ENCODE assay signal across 1 cellular context in the genomic region with DNA sequence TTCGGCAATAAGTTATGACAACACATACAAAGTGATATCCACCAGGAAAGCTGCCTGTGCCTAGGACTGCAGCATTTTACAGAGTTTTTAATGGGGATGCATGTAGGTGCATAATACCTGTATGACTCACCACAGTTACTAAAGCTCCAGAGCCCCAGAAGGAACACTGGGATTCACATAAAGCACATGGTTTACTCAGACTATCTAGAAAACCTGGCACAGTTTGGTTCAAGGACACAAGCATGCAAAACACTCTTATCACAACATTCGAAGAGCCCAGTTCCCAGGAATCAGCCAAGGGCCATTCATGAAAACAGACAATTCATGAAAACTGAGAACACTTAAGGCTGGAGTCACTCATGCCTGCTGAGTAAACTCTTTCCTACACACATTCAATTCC.
TF ChIP-seq lines count a peak whose summit lies in the region.

No MANE protein-coding gene starts in this region.

TF ChIP-seq in GM12878, 131 proteins besides CTCF, POLR2A, EP300 and RAD21 (continued from another document):
- TF ChIP-seq, protein P1, sequence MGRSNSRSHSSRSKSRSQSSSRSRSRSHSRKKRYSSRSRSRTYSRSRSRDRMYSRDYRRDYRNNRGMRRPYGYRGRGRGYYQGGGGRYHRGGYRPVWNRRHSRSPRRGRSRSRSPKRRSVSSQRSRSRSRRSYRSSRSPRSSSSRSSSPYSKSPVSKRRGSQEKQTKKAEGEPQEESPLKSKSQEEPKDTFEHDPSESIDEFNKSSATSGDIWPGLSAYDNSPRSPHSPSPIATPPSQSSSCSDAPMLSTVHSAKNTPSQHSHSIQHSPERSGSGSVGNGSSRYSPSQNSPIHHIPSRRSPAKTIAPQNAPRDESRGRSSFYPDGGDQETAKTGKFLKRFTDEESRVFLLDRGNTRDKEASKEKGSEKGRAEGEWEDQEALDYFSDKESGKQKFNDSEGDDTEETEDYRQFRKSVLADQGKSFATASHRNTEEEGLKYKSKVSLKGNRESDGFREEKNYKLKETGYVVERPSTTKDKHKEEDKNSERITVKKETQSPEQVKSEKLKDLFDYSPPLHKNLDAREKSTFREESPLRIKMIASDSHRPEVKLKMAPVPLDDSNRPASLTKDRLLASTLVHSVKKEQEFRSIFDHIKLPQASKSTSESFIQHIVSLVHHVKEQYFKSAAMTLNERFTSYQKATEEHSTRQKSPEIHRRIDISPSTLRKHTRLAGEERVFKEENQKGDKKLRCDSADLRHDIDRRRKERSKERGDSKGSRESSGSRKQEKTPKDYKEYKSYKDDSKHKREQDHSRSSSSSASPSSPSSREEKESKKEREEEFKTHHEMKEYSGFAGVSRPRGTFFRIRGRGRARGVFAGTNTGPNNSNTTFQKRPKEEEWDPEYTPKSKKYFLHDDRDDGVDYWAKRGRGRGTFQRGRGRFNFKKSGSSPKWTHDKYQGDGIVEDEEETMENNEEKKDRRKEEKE (IDR thresholded peaks at IDR 0.05): no peak
- TF ChIP-seq, protein P2, sequence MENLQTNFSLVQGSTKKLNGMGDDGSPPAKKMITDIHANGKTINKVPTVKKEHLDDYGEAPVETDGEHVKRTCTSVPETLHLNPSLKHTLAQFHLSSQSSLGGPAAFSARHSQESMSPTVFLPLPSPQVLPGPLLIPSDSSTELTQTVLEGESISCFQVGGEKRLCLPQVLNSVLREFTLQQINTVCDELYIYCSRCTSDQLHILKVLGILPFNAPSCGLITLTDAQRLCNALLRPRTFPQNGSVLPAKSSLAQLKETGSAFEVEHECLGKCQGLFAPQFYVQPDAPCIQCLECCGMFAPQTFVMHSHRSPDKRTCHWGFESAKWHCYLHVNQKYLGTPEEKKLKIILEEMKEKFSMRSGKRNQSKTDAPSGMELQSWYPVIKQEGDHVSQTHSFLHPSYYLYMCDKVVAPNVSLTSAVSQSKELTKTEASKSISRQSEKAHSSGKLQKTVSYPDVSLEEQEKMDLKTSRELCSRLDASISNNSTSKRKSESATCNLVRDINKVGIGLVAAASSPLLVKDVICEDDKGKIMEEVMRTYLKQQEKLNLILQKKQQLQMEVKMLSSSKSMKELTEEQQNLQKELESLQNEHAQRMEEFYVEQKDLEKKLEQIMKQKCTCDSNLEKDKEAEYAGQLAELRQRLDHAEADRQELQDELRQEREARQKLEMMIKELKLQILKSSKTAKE (IDR thresholded peaks at IDR 0.05; ENCODE audit: low read depth, poor library complexity, severe bottlenecking): no peak
- TF ChIP-seq ETV6 (conservative IDR thresholded peaks at IDR 0.05 in 1 of 2, IDR thresholded peaks at IDR 0.05 in 1 of 2; ENCODE audit: borderline replicate concordance in 1 of 2, low read depth in 1 of 2) (no peak), NBN (IDR thresholded peaks at IDR 0.05) (no peak)
- TF ChIP-seq, protein P3, sequence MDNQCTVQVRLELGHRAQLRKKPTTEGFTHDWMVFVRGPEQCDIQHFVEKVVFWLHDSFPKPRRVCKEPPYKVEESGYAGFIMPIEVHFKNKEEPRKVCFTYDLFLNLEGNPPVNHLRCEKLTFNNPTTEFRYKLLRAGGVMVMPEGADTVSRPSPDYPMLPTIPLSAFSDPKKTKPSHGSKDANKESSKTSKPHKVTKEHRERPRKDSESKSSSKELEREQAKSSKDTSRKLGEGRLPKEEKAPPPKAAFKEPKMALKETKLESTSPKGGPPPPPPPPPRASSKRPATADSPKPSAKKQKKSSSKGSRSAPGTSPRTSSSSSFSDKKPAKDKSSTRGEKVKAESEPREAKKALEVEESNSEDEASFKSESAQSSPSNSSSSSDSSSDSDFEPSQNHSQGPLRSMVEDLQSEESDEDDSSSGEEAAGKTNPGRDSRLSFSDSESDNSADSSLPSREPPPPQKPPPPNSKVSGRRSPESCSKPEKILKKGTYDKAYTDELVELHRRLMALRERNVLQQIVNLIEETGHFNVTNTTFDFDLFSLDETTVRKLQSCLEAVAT (IDR thresholded peaks at IDR 0.05): no peak
